In genomic region chr18:3044931-3045698, GRCh38 we compare ENCODE assay signal across 10 cellular contexts. TPM values are rescaled to one million over a fixed set of nuclear protein-coding genes. Genes with fewer than 3 reads are reported as not detected.
DNase-seq lines count a peak whose midpoint lies in the region; ATAC-seq and TF ChIP-seq lines count a peak whose summit lies in the region.
"Had no signal": no experiment of that assay in that cellular context is flagged by ENCODE, and none has a peak within 500 bp of the region (broad histone marks: within the 10 kb centered on the region; RNA-seq: fewer than 3 reads in every experiment).

No MANE protein-coding gene starts in this region.

- no peak overlapping the region for H3K4me2 ChIP-seq in MM.1S (ENCODE audit: low read depth, low read length)

- TF ChIP-seq POLR2A in adrenal gland (IDR thresholded peaks at IDR 0.05) (no peak), esophagus squamous epithelium (IDR thresholded peaks at IDR 0.05) (no peak)

- peak overlapping the region; percentile 63 for H3K27ac Mint-ChIP-seq in CD4-positive, alpha-beta T cell

- H3K36me3 Mint-ChIP-seq in CD4-positive, alpha-beta T cell (ENCODE audit: low read depth): no peaks in the 10 kb centered on the region

- H3K4me3 ChIP-seq in adrenal gland (no peak overlapping the region), esophagus squamous epithelium (no peak overlapping the region), MM.1S (ENCODE audit: low read length) (no peak overlapping the region)

- no peaks in the 10 kb centered on the region for H3K27me3 Mint-ChIP-seq in CD4-positive, alpha-beta T cell

- 42 to 53% (median 48%) methylated on average over 12 of the region's 12 CpGs for WGBS in adrenal gland, 4 donors
- 26 to 31% methylated on average over 12 of the region's 12 CpGs for WGBS in esophagus squamous epithelium, 2 donors

- POLR2A ChIA-PET in CD4-positive, alpha-beta T cell (lab: Charles Lee): no interaction called here

- H3K27ac ChIP-seq in CD4-positive, alpha-beta T cell (ENCODE audit: low read depth, low read length): no peak overlapping the region
- H3K27ac ChIP-seq in adrenal gland (no peak overlapping the region), esophagus squamous epithelium (no peak overlapping the region), MM.1S (ENCODE audit: low read length) (no peak overlapping the region)
- H3K27ac ChIP-seq: foreskin keratinocyte had no signal

- intact Hi-C loops in CD4-positive, alpha-beta T cell (cut with DNase I, micrococcal nuclease): no loop called here
- intact Hi-C loops in adrenal gland (cut with DNase I): no loop called here
- intact Hi-C loops in esophagus squamous epithelium (cut with DNase I): no loop called here

- H3F3A ChIP-seq in MM.1S (ENCODE audit: insufficient read depth, low read length): no peaks in the 10 kb centered on the region

- no peak overlapping the region for H3K9ac ChIP-seq in MM.1S (ENCODE audit: low read length)

- H4K20me1 ChIP-seq in MM.1S (ENCODE audit: insufficient read depth, low read length): no peaks in the 10 kb centered on the region

- CTCF ChIA-PET in CD4-positive, alpha-beta T cell (lab: Charles Lee): interaction anchor here (2.4 kb wide), 1 partner anchor 18 kb away, joined by 6 read pairs; no protein-coding TSS in a partner anchor

- TF ChIP-seq CTCF in CD4-positive, alpha-beta T cell (IDR thresholded peaks at IDR 0.05): no peak
- TF ChIP-seq CTCF in adrenal gland (IDR thresholded peaks at IDR 0.05): no peak
- TF ChIP-seq CTCF in esophagus squamous epithelium (IDR thresholded peaks at IDR 0.05): no peak
- TF ChIP-seq CTCF in MM.1S (IDR thresholded peaks at IDR 0.05; ENCODE audit: low read length): no peak

- no peaks in the 10 kb centered on the region for H3K79me2 ChIP-seq in MM.1S (ENCODE audit: low read length)

- no peak overlapping the region for H3K4me3 Mint-ChIP-seq in CD4-positive, alpha-beta T cell

- H2AFZ ChIP-seq in MM.1S (ENCODE audit: low read length): no peak overlapping the region

- peaks cover 31% of the 10 kb centered on the region for H3K4me1 Mint-ChIP-seq in CD4-positive, alpha-beta T cell (ENCODE audit: low read depth)

- H3K27me3 ChIP-seq in CD4-positive, alpha-beta T cell (ENCODE audit: control insufficient read depth, insufficient read depth, low read length): no peaks in the 10 kb centered on the region
- H3K27me3 ChIP-seq in adrenal gland (no peaks in the 10 kb centered on the region), esophagus squamous epithelium (no peaks in the 10 kb centered on the region), MM.1S (replicated peaks; ENCODE audit: insufficient read depth, low read length) (no peaks in the 10 kb centered on the region)
- H3K27me3 ChIP-seq: foreskin keratinocyte had no signal

- no peaks in the 10 kb centered on the region for H3K9me2 ChIP-seq in MM.1S (replicated peaks; ENCODE audit: insufficient read depth, low read length)

- ATAC-seq in CD4-positive, alpha-beta T cell (ENCODE audit: poor library complexity): no peak
- ATAC-seq in GM21825 (IDR thresholded peaks at IDR 0.05; ENCODE audit: unreplicated experiment): no peak
- ATAC-seq: foreskin keratinocyte had no signal

- no peaks in the 10 kb centered on the region for H3K9me3 Mint-ChIP-seq in CD4-positive, alpha-beta T cell

- DNase-seq in CD4-positive, alpha-beta T cell: no peak
- DNase-seq in KG1 (lab: John Stamatoyannopoulos, UW) (peak; percentile 63), adrenal gland (peak in 5 of 7 donors; percentile 29 to 59 (median 47)), mucosa of gallbladder (ENCODE audit: low spot score) (peak; percentile 72), esophagus squamous epithelium (lab: John Stamatoyannopoulos, UW) (no peak), MM.1S (no peak), cortex of kidney (lab: John Stamatoyannopoulos, UW) (no peak)
- DNase-seq: NCI-H187 treated with DMSO at 0.1 percent for 48 hours had no signal

- H3K36me3 ChIP-seq in adrenal gland (replicated peaks in 1 of 2) (no peaks in the 10 kb centered on the region), esophagus squamous epithelium (no peaks in the 10 kb centered on the region), MM.1S (replicated peaks; ENCODE audit: insufficient read depth, low read length) (no peaks in the 10 kb centered on the region)

- H3K9me3 ChIP-seq in CD4-positive, alpha-beta T cell (ENCODE audit: control insufficient read depth, low read length): no peaks in the 10 kb centered on the region
- H3K9me3 ChIP-seq in adrenal gland (replicated peaks in 1 of 3) (no peaks in the 10 kb centered on the region), esophagus squamous epithelium (no peaks in the 10 kb centered on the region), MM.1S (replicated peaks; ENCODE audit: insufficient read depth, low read length) (0 out of 2 replicates have a peak, but pooled peaks cover 2% of the 10 kb centered on the region)

- H3K4me1 ChIP-seq in adrenal gland (replicated peaks in 1 of 2) (no peaks in the 10 kb centered on the region), esophagus squamous epithelium (peaks cover 0 to 11% (median 5%) of the 10 kb centered on the region in 3 donors), MM.1S (ENCODE audit: low read length) (no peaks in the 10 kb centered on the region)
- H3K4me1 ChIP-seq: foreskin keratinocyte had no signal

RNA-seq across cellular contexts. Expression of gene LPIN2, which starts 32.2 kb away (rescaled TPM):
- total RNA-seq in CD4-positive, alpha-beta T cell: 10 to 100 TPM; 48.7 to 49.0 TPM
- total RNA-seq in adrenal gland: 10 to 100 TPM; 22.9 to 48.6 (median 31.1) TPM
- polyA plus RNA-seq in adrenal gland: 10 to 100 TPM in 1 of 3 donors, 1 to 10 TPM in 2; 5.2 to 19.6 (median 6.6) TPM
- total RNA-seq in mucosa of gallbladder: 190 TPM
- 10 to 100 TPM in 2 of 4 donors, 1 to 10 TPM in 2; 7.2 to 17.9 (median 12.6) TPM for total RNA-seq in esophagus squamous epithelium

Comparison
In these comparisons a context has a peak if more than half of its experiments do, and no peak if none do; other contexts are left out.
1. DNase-seq: peak in KG1 (single experiment), adrenal gland (5 of 7) and mucosa of gallbladder (single experiment); none in CD4-positive, alpha-beta T cell (0 of 10), esophagus squamous epithelium (single experiment), MM.1S (single experiment) and cortex of kidney (single experiment).